Comparison of ENCODE assay signal across 8 cellular contexts in genomic region chr20:1225729-1226313, GRCh38. TPM values are rescaled to one million over a fixed set of nuclear protein-coding genes. Genes with fewer than 3 reads are reported as not detected.
A peak's percentile ranks its signal among the peaks of the same experiment; 100 is the strongest.
DNase-seq lines count a peak whose midpoint lies in the region; ATAC-seq and TF ChIP-seq lines count a peak whose summit lies in the region.

Gene RAD21L1, plus strand, starts transcription at chr20:1226044. Its CDS starts 2,410 bp downstream, at chr20:1228454.

- DNase-seq in HEK293T (ENCODE audit: extremely low spot score) (peak; percentile 98), SK-N-DZ (ENCODE audit: low spot score) (peak; percentile 74), glomerular visceral epithelial cell (ENCODE audit: extremely low spot score) (peak; percentile 93), omental fat pad (ENCODE audit: low spot score) (peak; percentile 55), substantia nigra (lab: John Stamatoyannopoulos, UW) (peak in 45 of 49 donors; percentile 9 to 95 (median 58)), NCI-H128 (lab: John Stamatoyannopoulos, UW; ENCODE audit: unreplicated experiment) (no peak)

- CTCF ChIA-PET in HEK293T (lab: Yijun Ruan, JAX), result interaction anchor here (0.6 to 1.1 kb wide), 2 partner anchors 17 to 36 kb away, joined by 3 to 5 read pairs; no protein-coding TSS in a partner anchor

- no peak within 1 kb of the TSS for H3K27ac Mint-ChIP-seq in activated naive CD4-positive, alpha-beta T cell treated with anti-CD3 and anti-CD28 coated beads, Interleukin-2, amount 50 U/mL, for 24 hours

- H3K4me1 Mint-ChIP-seq in activated naive CD4-positive, alpha-beta T cell treated with anti-CD3 and anti-CD28 coated beads, Interleukin-2, amount 50 U/mL, for 24 hours, result peaks cover 15% of the 10 kb centered on the region

- H3K9me3 Mint-ChIP-seq in activated naive CD4-positive, alpha-beta T cell treated with anti-CD3 and anti-CD28 coated beads, Interleukin-2, amount 50 U/mL, for 24 hours, result no peaks in the 10 kb centered on the region

- POLR2A ChIA-PET in HEK293T (lab: Yijun Ruan, JAX), result interaction anchor here (0.8 to 1.0 kb wide), 4 partner anchors 23 to 100 kb away, joined by 3 read pairs; partner anchors contain the start of genes C20orf202 and SNPH

- H3K27me3 Mint-ChIP-seq in activated naive CD4-positive, alpha-beta T cell treated with anti-CD3 and anti-CD28 coated beads, Interleukin-2, amount 50 U/mL, for 24 hours, result peaks cover 1% of the 10 kb centered on the region

- ATAC-seq in omental fat pad (ENCODE audit: low FRiP score), result peak; percentile 82

- TF ChIP-seq CTCF in C4-2B (conservative IDR thresholded peaks at IDR 0.05) (no peak), omental fat pad (IDR thresholded peaks at IDR 0.05) (no peak)

- peak within 1 kb of the TSS; percentile 55 for H3K27ac ChIP-seq in C4-2B
- H3K27ac ChIP-seq in substantia nigra (ENCODE audit: low read depth, low read length, poor library complexity, severe bottlenecking), result no peak within 1 kb of the TSS

- H3K4me3 Mint-ChIP-seq in activated naive CD4-positive, alpha-beta T cell treated with anti-CD3 and anti-CD28 coated beads, Interleukin-2, amount 50 U/mL, for 24 hours, result peak within 1 kb of the TSS; percentile 86

- no peaks in the 10 kb centered on the region for H3K36me3 Mint-ChIP-seq in activated naive CD4-positive, alpha-beta T cell treated with anti-CD3 and anti-CD28 coated beads, Interleukin-2, amount 50 U/mL, for 24 hours

TF ChIP-seq in HEK293T, 16 proteins besides CTCF, POLR2A, EP300 and RAD21:
- no peak for TF ChIP-seq FOXM1 (IDR thresholded peaks at IDR 0.05; ENCODE audit: borderline replicate concordance)
- TF ChIP-seq FOXA1 (IDR thresholded peaks at IDR 0.05), result no peak
- TF ChIP-seq HDGF (IDR thresholded peaks at IDR 0.05; ENCODE audit: borderline replicate concordance), result no peak
- TF ChIP-seq CTBP1 (IDR thresholded peaks at IDR 0.05; ENCODE audit: borderline replicate concordance), result no peak
- peak; percentile 93 for TF ChIP-seq L3MBTL2 (conservative IDR thresholded peaks at IDR 0.05)
- TF ChIP-seq PKNOX1 (IDR thresholded peaks at IDR 0.05), result no peak

RNA-seq across cellular contexts. Expression of gene RAD21L1, which starts in this region (rescaled TPM):
- not detected in 2 replicates for polyA plus RNA-seq in SK-N-DZ (2014; cell fraction: cytosol; rRNA removed)
- not detected in 2 replicates for polyA plus RNA-seq in SK-N-DZ (2014; cell fraction: nucleus; rRNA removed)
- total RNA-seq in omental fat pad, result not detected

Comparison
In these comparisons a context has a peak if more than half of its experiments do, and no peak if none do; other contexts are left out.
1. Peak in DNase-seq and ATAC-seq in omental fat pad; RNA of the gene not detected or under 1 TPM.